ENCODE assay signal across 9 cellular contexts in the genomic region with DNA sequence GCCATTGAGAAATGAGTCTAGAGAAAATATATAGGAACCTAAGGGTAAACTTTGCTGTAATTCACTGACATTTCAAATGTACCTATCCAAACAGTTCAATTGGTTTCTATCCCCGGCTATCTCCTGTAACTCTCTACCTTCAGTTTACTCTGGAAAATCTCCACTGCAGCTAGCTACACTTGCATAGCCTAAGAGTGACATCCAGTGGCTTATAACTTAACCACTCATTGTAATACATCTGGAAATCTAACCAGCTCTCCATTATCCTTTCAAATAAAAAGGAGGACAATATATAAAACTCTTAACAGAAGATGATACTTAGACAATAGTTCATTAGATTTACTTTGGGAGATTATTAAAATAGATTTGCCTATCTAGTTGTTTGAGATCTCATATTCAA. TPM values are rescaled to one million over a fixed set of nuclear protein-coding genes. Genes with fewer than 3 reads are reported as not detected.
DNase-seq lines count a peak whose midpoint lies in the region.
"Had no signal": no experiment of that assay in that cellular context is flagged by ENCODE, and none has a peak within 500 bp of the region (broad histone marks: within the 10 kb centered on the region; RNA-seq: fewer than 3 reads in every experiment).

No MANE protein-coding gene starts in this region.

- peak; percentile 58 for DNase-seq in A172 (ENCODE audit: low spot score)
- peak; percentile 60 for DNase-seq in HCEC 1CT
- DNase-seq in amniotic stem cell (lab: John Stamatoyannopoulos, UW) = peak; percentile 31
- peak; percentile 40 for DNase-seq in inferior parietal cortex (ENCODE audit: extremely low spot score)
- no peak for DNase-seq in NCI-H774 (lab: John Stamatoyannopoulos, UW)
- DNase-seq in stimulated activated CD4-positive, alpha-beta T cell treated with anti-CD3 and anti-CD28 coated beads, Interleukin-2, amount 100 ng/mL, for 24 hours = no peak
- no peak for DNase-seq in activated CD8-positive, alpha-beta memory T cell treated with anti-CD3 and anti-CD28 coated beads for 24 hours
- DNase-seq in NCI-H146 (lab: John Stamatoyannopoulos, UW) = no peak
- DNase-seq: activated CD4-positive, alpha-beta memory T cell treated with anti-CD3 and anti-CD28 coated beads, Interleukin-2, amount 10 ng/mL, durations not matched to agents 7 days and 5 days had no signal

RNA-seq across cellular contexts. Expression of gene SPDL1, which starts 35.3 kb away (rescaled TPM):
- 269 and 385 TPM in 2 replicates for total RNA-seq in A172 (2014; rRNA removed; shearing (Covaris generic))

Comparison
In these comparisons a context has a peak if more than half of its experiments do, and no peak if none do; other contexts are left out.
1. DNase-seq: peak in A172 (single experiment), HCEC 1CT (single experiment), amniotic stem cell (single experiment) and inferior parietal cortex (single experiment); none in NCI-H774 (single experiment), stimulated activated CD4-positive, alpha-beta T cell treated with anti-CD3 and anti-CD28 coated beads, Interleukin-2, amount 100 ng/mL, for 24 hours (0 of 2), activated CD8-positive, alpha-beta memory T cell treated with anti-CD3 and anti-CD28 coated beads for 24 hours (single experiment) and NCI-H146 (single experiment).